ENCODE assay signal across 8 cellular contexts in genomic region chr4:77538144-77538543, GRCh38.
DNase-seq lines count a peak whose midpoint lies in the region; ATAC-seq, FAIRE-seq and TF ChIP-seq lines count a peak whose summit lies in the region.
"Had no signal": no experiment of that assay in that cellular context is flagged by ENCODE, and none has a peak within 500 bp of the region (broad histone marks: within the 10 kb centered on the region; RNA-seq: fewer than 3 reads in every experiment).

No MANE protein-coding gene starts in this region.

- no peak overlapping the region for H3K27ac ChIP-seq in osteoblast (ENCODE audit: low read depth, low read length)

- H3K79me2 ChIP-seq in osteoblast (ENCODE audit: insufficient read depth, low read length) = no peaks in the 10 kb centered on the region

- TF ChIP-seq CTCF in choroid plexus epithelial cell (conservative IDR thresholded peaks at IDR 0.05; ENCODE audit: low read depth, low read length) (no peak), osteoblast (IDR thresholded peaks at IDR 0.05; ENCODE audit: extremely low read depth, low read depth, low read length) (no peak)

- DNase-seq in EH (ENCODE audit: low read depth) (peak; percentile 44), LHCN-M2 (ENCODE audit: low read depth) (peak; percentile 90), choroid plexus epithelial cell (ENCODE audit: low read depth) (peak; percentile 59), osteoblast (ENCODE audit: insufficient read length, low spot score, missing footprints) (peak; percentile 18), GM19240 (ENCODE audit: insufficient read length, low spot score) (no peak), frontal cortex (ENCODE audit: low spot score in 2 of 2) (no peak)
- DNase-seq: NCI-H1436 had no signal

- no peak overlapping the region for H2AFZ ChIP-seq in osteoblast (ENCODE audit: low read length)

- FAIRE-seq in frontal cortex (lab: Jason Lieb, UNC) = no peak

- no peak for ATAC-seq in GM18498 (IDR thresholded peaks at IDR 0.05; ENCODE audit: unreplicated experiment)

- H3K4me1 ChIP-seq in osteoblast (ENCODE audit: insufficient read depth, low read length) = peaks cover 13% of the 10 kb centered on the region

- H3K4me3 ChIP-seq in choroid plexus epithelial cell (ENCODE audit: low read depth, low read length) = no peak overlapping the region
- no peak overlapping the region for H3K4me3 ChIP-seq in osteoblast (ENCODE audit: insufficient read depth, low read length)

- no peaks in the 10 kb centered on the region for H3K36me3 ChIP-seq in osteoblast (ENCODE audit: insufficient read depth, low read length)

- H3K4me2 ChIP-seq in osteoblast (ENCODE audit: insufficient read depth, low read length) = peak overlapping the region; percentile 25

- no peaks in the 10 kb centered on the region for H4K20me1 ChIP-seq in osteoblast (ENCODE audit: insufficient read depth, low read length)

- no peaks in the 10 kb centered on the region for H3K9me3 ChIP-seq in osteoblast (ENCODE audit: low read depth, low read length)

- H3K27me3 ChIP-seq in osteoblast (ENCODE audit: insufficient read depth, low read length) = peaks cover 35% of the 10 kb centered on the region

Comparison
In these comparisons a context has a peak if more than half of its experiments do, and no peak if none do; other contexts are left out.
1. DNase-seq: peak in EH (single experiment), LHCN-M2 (single experiment), choroid plexus epithelial cell (single experiment) and osteoblast (single experiment); none in GM19240 (single experiment) and frontal cortex (0 of 2).